In the genomic region with DNA sequence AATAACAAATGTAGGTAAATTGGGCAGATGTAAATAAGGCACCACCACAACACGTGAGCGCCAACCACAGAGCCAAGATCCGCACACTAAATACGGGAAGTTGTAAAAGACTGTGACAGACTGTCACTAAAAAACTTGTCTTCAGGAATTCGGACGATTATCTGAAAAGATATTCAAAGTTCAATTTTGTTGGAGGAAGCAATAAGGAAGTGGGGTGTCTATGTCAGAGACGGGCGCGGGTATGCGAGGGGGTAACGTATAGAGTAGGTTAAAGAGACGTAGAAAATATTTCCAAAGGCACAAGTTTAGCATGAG, we compare ENCODE assay signal across 8 cellular contexts. TPM values are rescaled to one million over a fixed set of nuclear protein-coding genes. Genes with fewer than 3 reads are reported as not detected.
A peak's percentile ranks its signal among the peaks of the same experiment; 100 is the strongest.
DNase-seq lines count a peak whose midpoint lies in the region; ATAC-seq, FAIRE-seq and TF ChIP-seq lines count a peak whose summit lies in the region.

No MANE protein-coding gene starts in this region.

- H3F3A ChIP-seq in PC-9 (ENCODE audit: insufficient read depth, low read depth) = peaks cover 18% of the 10 kb centered on the region; the same call in 1 of the 2 replicates

- H3K9me3 Mint-ChIP-seq in CD4-positive, alpha-beta memory T cell = peaks cover 0 to 5% (median 0%) of the 10 kb centered on the region in 8 donors
- H3K9me3 Mint-ChIP-seq in activated naive CD4-positive, alpha-beta T cell treated with anti-CD3 and anti-CD28 coated beads for 36 hours = peaks cover 2% of the 10 kb centered on the region

- peak overlapping the region; percentile 99 to 100 (median 100) for H3K27ac Mint-ChIP-seq in CD4-positive, alpha-beta memory T cell
- peak overlapping the region; percentile 100 for H3K27ac Mint-ChIP-seq in activated naive CD4-positive, alpha-beta T cell treated with anti-CD3 and anti-CD28 coated beads for 36 hours

- H3K4me1 ChIP-seq in CD4-positive, alpha-beta memory T cell (ENCODE audit: insufficient read depth, low read length) = peaks cover 52% of the 10 kb centered on the region
- H3K4me1 ChIP-seq in HEK293 (ENCODE audit: control insufficient read depth, insufficient read depth, low read length) = peaks cover 10% of the 10 kb centered on the region
- H3K4me1 ChIP-seq in PC-9 (replicated peaks; ENCODE audit: insufficient read depth) = peaks cover 30% of the 10 kb centered on the region
- H3K4me1 ChIP-seq in small intestine (ENCODE audit: control insufficient read depth in 2 of 2, insufficient read depth in 1 of 2, low read depth in 1 of 2, low read length in 1 of 2) = peaks cover 3 to 6% of the 10 kb centered on the region in 2 donors

- peaks cover 25% of the 10 kb centered on the region for H4K20me1 ChIP-seq in PC-9 (ENCODE audit: insufficient read depth)

- H3K9me3 ChIP-seq in CD4-positive, alpha-beta memory T cell (ENCODE audit: control insufficient read depth in 1 of 2, low read length in 2 of 2) = no peaks in the 10 kb centered on the region
- H3K9me3 ChIP-seq in HEK293 (ENCODE audit: control insufficient read depth, insufficient read depth, low read depth, low read length) (no peaks in the 10 kb centered on the region), PC-9 (ENCODE audit: insufficient read depth, low read depth) (no peaks in the 10 kb centered on the region), small intestine (ENCODE audit: control insufficient read depth, low read depth) (no peaks in the 10 kb centered on the region)

- FAIRE-seq in small intestine (lab: Jason Lieb, UNC) = no peak

- WGBS in small intestine, 3 donors = 4 to 7% (median 6%) methylated on average over 12 of the region's 12 CpGs

- CTCF ChIA-PET in CD4-positive, alpha-beta memory T cell (lab: Charles Lee; ENCODE audit: partially characterized antibody) = interaction anchor here (2.0 to 2.9 kb wide), 3 partner anchors 37 to 180 kb away, joined by 6 to 12 read pairs (median 10); partner anchors contain the start of gene TDG
- CTCF ChIA-PET in HEK293 (lab: Yijun Ruan, JAX) = no interaction called here
- CTCF ChIA-PET in PC-9 (lab: Charles Lee) = no interaction called here
- CTCF ChIA-PET in activated naive CD4-positive, alpha-beta T cell treated with anti-CD3 and anti-CD28 coated beads for 36 hours (lab: Charles Lee) = interaction anchor here (0.8 to 1.8 kb wide), 5 partner anchors 11 to 135 kb away, joined by 3 to 7 read pairs (median 4); partner anchors contain the start of gene HCFC2

- ATAC-seq in left ventricle myocardium superior (no peak), HG03457 (IDR thresholded peaks at IDR 0.05; ENCODE audit: unreplicated experiment) (no peak)

- peaks cover 34% of the 10 kb centered on the region for H3K79me2 ChIP-seq in PC-9 (ENCODE audit: low read depth)

- intact Hi-C loops in CD4-positive, alpha-beta memory T cell (cut with micrococcal nuclease) = loop anchor here (1.0 kb wide), 1 partner anchor 26 kb away; no protein-coding TSS in a partner anchor
- intact Hi-C loops in PC-9 (cut with micrococcal nuclease; ENCODE audit: unreplicated experiment) (loop anchor here (1.0 to 5.0 kb wide), 2 partner anchors 41 to 87 kb away; partner anchors contain the start of gene NT5DC3), left ventricle myocardium superior (cut with micrococcal nuclease) (no loop called here)
- intact Hi-C loops in activated naive CD4-positive, alpha-beta T cell treated with anti-CD3 and anti-CD28 coated beads for 36 hours (cut with micrococcal nuclease) = loop anchor here (1.0 to 5.0 kb wide), 9 partner anchors 136 to 1866 kb away; partner anchors contain the start of genes C12orf42 and HCFC2

- peak overlapping the region; percentile 99 for H3K27ac ChIP-seq in CD4-positive, alpha-beta memory T cell (ENCODE audit: low read depth, low read length)
- peak overlapping the region; percentile 74; the same call in 1 of the 2 replicates for H3K27ac ChIP-seq in HEK293 (ENCODE audit: extremely low read depth, low read depth, low read length)
- H3K27ac ChIP-seq in PC-9 = peak overlapping the region; percentile 82
- peak overlapping the region; percentile 63 to 99 for H3K27ac ChIP-seq in small intestine (ENCODE audit: low read depth in 1 of 2, low read length in 1 of 2)

- H3K36me3 Mint-ChIP-seq in CD4-positive, alpha-beta memory T cell = peaks cover 6 to 43% of the 10 kb centered on the region in 2 donors
- peaks cover 39% of the 10 kb centered on the region for H3K36me3 Mint-ChIP-seq in activated naive CD4-positive, alpha-beta T cell treated with anti-CD3 and anti-CD28 coated beads for 36 hours (ENCODE audit: low read depth)

- H3K4me3 Mint-ChIP-seq in CD4-positive, alpha-beta memory T cell = peak overlapping the region; percentile 87 to 96 (median 91)
- peak overlapping the region; percentile 81 for H3K4me3 Mint-ChIP-seq in activated naive CD4-positive, alpha-beta T cell treated with anti-CD3 and anti-CD28 coated beads for 36 hours

- TF ChIP-seq CTCF in HEK293 (tag by site-specific recombination; IDR thresholded peaks at IDR 0.05) = no peak
- TF ChIP-seq CTCF in PC-9 (conservative IDR thresholded peaks at IDR 0.05) = no peak

- H3K4me3 ChIP-seq in CD4-positive, alpha-beta memory T cell (ENCODE audit: low read length in 2 of 2) = peak overlapping the region; percentile 24 to 87
- H3K4me3 ChIP-seq in HEK293 (ENCODE audit: low read depth, low read length) (peak overlapping the region; percentile 69), PC-9 (peak overlapping the region; percentile 82), small intestine (ENCODE audit: low read depth in 1 of 2, low read length in 2 of 2) (peak overlapping the region; percentile 44 to 52)

- peak overlapping the region; percentile 87 for H3K4me2 ChIP-seq in PC-9

- BruUV-seq in PC-9 (replicated peaks; lab: Mats Ljungman, UMichigan) = no TSS peak

- POLR2A ChIA-PET in CD4-positive, alpha-beta memory T cell (lab: Charles Lee; ENCODE audit: partially characterized antibody) = interaction anchor here (0.7 to 5.2 kb wide), 21 partner anchors 8 to 1307 kb away, joined by 3 to 139 read pairs (median 11); partner anchors contain the start of genes APPL2, HCFC2, NFYB and NT5DC3
- POLR2A ChIA-PET in HEK293 (lab: Yijun Ruan, JAX) (interaction anchor here (1.7 to 2.7 kb wide), 2 partner anchors 36 to 135 kb away, joined by 11 to 49 read pairs; partner anchors contain the start of genes HCFC2 and TDG), PC-9 (lab: Charles Lee; ENCODE audit: unreplicated experiment) (interaction anchor here (0.6 kb wide), 1 partner anchor 282 kb away, joined by 6 read pairs; no protein-coding TSS in a partner anchor)

- no peaks in the 10 kb centered on the region for H3K9me2 ChIP-seq in PC-9 (ENCODE audit: insufficient read depth)

- DNase-seq in CD4-positive, alpha-beta memory T cell = peak in 1 of 5 donors; percentile 81
- DNase-seq in PC-9 (no peak), left ventricle myocardium superior (peak; percentile 36), small intestine (peak; percentile 51), NCI-H2029 treated with DMSO at 0.1 percent for 48 hours (lab: John Stamatoyannopoulos, UW) (no peak)
- DNase-seq in activated naive CD4-positive, alpha-beta T cell treated with anti-CD3 and anti-CD28 coated beads for 36 hours = peak; percentile 87

- peaks cover 38 to 79% (median 51%) of the 10 kb centered on the region in 4 donors for H3K4me1 Mint-ChIP-seq in CD4-positive, alpha-beta memory T cell
- peaks cover 58% of the 10 kb centered on the region for H3K4me1 Mint-ChIP-seq in activated naive CD4-positive, alpha-beta T cell treated with anti-CD3 and anti-CD28 coated beads for 36 hours (ENCODE audit: low read depth)

- peaks cover 7% of the 10 kb centered on the region for H3K36me3 ChIP-seq in CD4-positive, alpha-beta memory T cell (ENCODE audit: insufficient read depth, low read length)
- peaks cover 6 to 29% of the 10 kb centered on the region in 2 experiments; a peak in 2 of 3 replicates for H3K36me3 ChIP-seq in HEK293 (ENCODE audit: control insufficient read depth in 2 of 2, insufficient read depth in 1 of 2, low read length in 2 of 2)
- H3K36me3 ChIP-seq in PC-9 (ENCODE audit: low read depth) = peaks cover 29% of the 10 kb centered on the region
- H3K36me3 ChIP-seq in small intestine (ENCODE audit: control insufficient read depth in 2 of 2, insufficient read depth in 2 of 2, low read length in 2 of 2) = peaks cover under 1 to 6% of the 10 kb centered on the region in 2 donors

- no peaks in the 10 kb centered on the region for H3K27me3 ChIP-seq in CD4-positive, alpha-beta memory T cell (ENCODE audit: insufficient read depth, low read length)
- H3K27me3 ChIP-seq in PC-9 (ENCODE audit: insufficient read depth, low read depth) (no peaks in the 10 kb centered on the region), small intestine (ENCODE audit: control insufficient read depth in 2 of 2, insufficient read depth in 2 of 2, low read length in 2 of 2) (no peaks in the 10 kb centered on the region)

- H2AFZ ChIP-seq in PC-9 = peak overlapping the region; percentile 91

- H3K27me3 Mint-ChIP-seq in CD4-positive, alpha-beta memory T cell = peaks cover 0 to 3% of the 10 kb centered on the region in 2 donors
- no peaks in the 10 kb centered on the region for H3K27me3 Mint-ChIP-seq in activated naive CD4-positive, alpha-beta T cell treated with anti-CD3 and anti-CD28 coated beads for 36 hours (ENCODE audit: low read depth)

TF ChIP-seq in HEK293, 187 proteins besides CTCF, POLR2A, EP300 and RAD21 (continues in another document):
- no peak for TF ChIP-seq ZNF146 (tag by site-specific recombination; IDR thresholded peaks at IDR 0.05)

RNA-seq across cellular contexts. Expression of gene HSP90B1, which starts 1.5 kb away (rescaled TPM):
- total RNA-seq in CD4-positive, alpha-beta memory T cell = 100 to 1,000 TPM; 515 to 534 TPM
- 100 to 1,000 TPM; 199 to 253 TPM for polyA plus RNA-seq in CD4-positive, alpha-beta memory T cell
- total RNA-seq in PC-9 (2021) = 398 and 534 TPM in 2 replicates
- total RNA-seq in activated naive CD4-positive, alpha-beta T cell treated with anti-CD3 and anti-CD28 coated beads for 36 hours = 100 to 1,000 TPM; 392 to 418 TPM
- total RNA-seq in left ventricle myocardium superior = 350 TPM
- polyA plus RNA-seq in small intestine = 100 to 1,000 TPM; 205 to 693 (median 207) TPM

RNA-seq across cellular contexts. Expression of gene TDG, which starts 37.0 kb away (rescaled TPM):
- 10 to 100 TPM; 35.1 to 38.3 TPM for total RNA-seq in CD4-positive, alpha-beta memory T cell
- 10 to 100 TPM; 12.9 to 19.3 TPM for polyA plus RNA-seq in CD4-positive, alpha-beta memory T cell
- total RNA-seq in PC-9 (2021) = 17.9 and 21.0 TPM in 2 replicates
- total RNA-seq in activated naive CD4-positive, alpha-beta T cell treated with anti-CD3 and anti-CD28 coated beads for 36 hours = 10 to 100 TPM; 18.0 to 19.3 TPM
- 11.2 TPM for total RNA-seq in left ventricle myocardium superior
- 10 to 100 TPM; 11.3 to 18.3 (median 13.1) TPM for polyA plus RNA-seq in small intestine

Comparison
In these comparisons a context has a peak if more than half of its experiments do, and no peak if none do; other contexts are left out.
1. DNase-seq: peak in activated naive CD4-positive, alpha-beta T cell treated with anti-CD3 and anti-CD28 coated beads for 36 hours (single experiment), left ventricle myocardium superior (single experiment) and small intestine (single experiment); none in PC-9 (0 of 2) and NCI-H2029 treated with DMSO at 0.1 percent for 48 hours (single experiment).
2. CTCF ChIA-PET loops: an anchor here in CD4-positive, alpha-beta memory T cell (2.0 to 2.9 kb wide) and activated naive CD4-positive, alpha-beta T cell treated with anti-CD3 and anti-CD28 coated beads for 36 hours (0.8 to 1.8 kb wide); none called in HEK293 and PC-9.
3. Peak in every context shown above with its lines, with median percentiles within 50 percentile points of each other: H3K27ac ChIP-seq and H3K4me3 ChIP-seq.